In the genomic region with DNA sequence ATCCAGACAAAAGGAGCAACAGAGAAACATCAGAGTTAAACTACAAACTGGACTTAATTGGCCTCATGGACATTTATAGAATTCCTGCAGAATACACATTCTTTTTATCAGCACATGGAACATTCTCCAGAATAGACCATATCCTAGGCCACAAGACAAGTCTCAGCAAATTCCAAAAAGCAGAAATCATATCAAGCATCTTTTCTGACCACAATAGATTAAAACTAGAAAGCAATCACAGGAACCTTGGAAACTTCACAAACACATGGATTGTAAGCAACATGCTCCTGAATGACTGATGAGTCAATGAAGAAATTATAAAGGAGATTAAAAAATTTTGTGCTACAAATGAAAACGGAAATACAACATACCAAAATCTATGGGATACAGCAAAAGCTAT, we compare ENCODE assay signal across 26 cellular contexts.
"Had no signal": no experiment of that assay in that cellular context is flagged by ENCODE, and none has a peak within 500 bp of the region (broad histone marks: within the 10 kb centered on the region; RNA-seq: fewer than 3 reads in every experiment).

No MANE protein-coding gene starts in this region.

- H3K36me3 Mint-ChIP-seq: activated naive CD8-positive, alpha-beta T cell treated with anti-CD3 and anti-CD28 coated beads, Interleukin-2, amount 10 ng/mL, durations not matched to agents 7 days and 5 days; memory B cell; stimulated activated naive B cell treated with anti-CD40 and anti-IgM and Interleukin-4, amounts not matched to agents 10 μg/mL and 1 μg/mL and 100 μg/mL, for 72 hours; type B pancreatic cell had no signal

- H3K27ac ChIP-seq: breast epithelium, coronary artery, epithelial cell of prostate, gastrocnemius medialis, sigmoid colon, testis had no signal

- H3K9me3 Mint-ChIP-seq: endodermal cell, type B pancreatic cell had no signal

- H3K27ac Mint-ChIP-seq: activated naive CD4-positive, alpha-beta T cell treated with anti-CD3 and anti-CD28 coated beads for 36 hours; activated naive CD8-positive, alpha-beta T cell treated with anti-CD3 and anti-CD28 coated beads, Interleukin-2, amount 10 ng/mL, durations not matched to agents 7 days and 5 days; activated T-cell treated with anti-CD3 and anti-CD28 coated beads, Interleukin-2, amount 50 U/mL, for 72 hours; endodermal cell; memory B cell; stimulated activated naive B cell treated with anti-CD40 and anti-IgM and Interleukin-4, amounts not matched to agents 10 μg/mL and 1 μg/mL and 100 μg/mL, for 72 hours; T-helper 17 cell; type B pancreatic cell had no signal

- H3K4me3 ChIP-seq: breast epithelium, coronary artery, gastrocnemius medialis, mucosa of descending colon, sigmoid colon, testis had no signal

- H3K4me3 Mint-ChIP-seq: activated naive CD4-positive, alpha-beta T cell treated with anti-CD3 and anti-CD28 coated beads for 36 hours; activated naive CD8-positive, alpha-beta T cell treated with anti-CD3 and anti-CD28 coated beads, Interleukin-2, amount 10 ng/mL, durations not matched to agents 7 days and 5 days; activated T-cell treated with anti-CD3 and anti-CD28 coated beads, Interleukin-2, amount 50 U/mL, for 72 hours; endodermal cell; memory B cell; stimulated activated naive B cell treated with anti-CD40 and anti-IgM and Interleukin-4, amounts not matched to agents 10 μg/mL and 1 μg/mL and 100 μg/mL, for 72 hours; T-helper 17 cell; type B pancreatic cell had no signal

- H3K4me1 ChIP-seq: breast epithelium, gastrocnemius medialis, sigmoid colon, testis had no signal

- H3K27me3 Mint-ChIP-seq: activated naive CD8-positive, alpha-beta T cell treated with anti-CD3 and anti-CD28 coated beads, Interleukin-2, amount 10 ng/mL, durations not matched to agents 7 days and 5 days; memory B cell; stimulated activated naive B cell treated with anti-CD40 and anti-IgM and Interleukin-4, amounts not matched to agents 10 μg/mL and 1 μg/mL and 100 μg/mL, for 72 hours; T-helper 17 cell; type B pancreatic cell had no signal

- H3K4me1 Mint-ChIP-seq: activated naive CD8-positive, alpha-beta T cell treated with anti-CD3 and anti-CD28 coated beads, Interleukin-2, amount 10 ng/mL, durations not matched to agents 7 days and 5 days; endodermal cell; memory B cell; stimulated activated naive B cell treated with anti-CD40 and anti-IgM and Interleukin-4, amounts not matched to agents 10 μg/mL and 1 μg/mL and 100 μg/mL, for 72 hours; T-helper 17 cell had no signal

- H3K9me3 ChIP-seq: breast epithelium, gastrocnemius medialis, mucosa of descending colon, sigmoid colon, testis had no signal

- H3K36me3 ChIP-seq: breast epithelium, gastrocnemius medialis, sigmoid colon had no signal

- DNase-seq: activated CD4-positive, alpha-beta T cell treated with anti-CD3 and anti-CD28 coated beads for 4 hours; activated CD4-positive, alpha-beta T cell treated with anti-CD3 and anti-CD28 coated beads, Interleukin-2, amount 50 U/mL, for 48 hours; activated CD4-positive, CD25-positive, alpha-beta regulatory T cell; activated effector memory CD4-positive, alpha-beta T cell treated with Interleukin-2 at 50 U/mL for 16 hours; activated naive CD4-positive, alpha-beta T cell treated with anti-CD3 and anti-CD28 coated beads for 36 hours; activated naive CD8-positive, alpha-beta T cell treated with anti-CD3 and anti-CD28 coated beads, Interleukin-2, amount 10 ng/mL, durations not matched to agents 7 days and 5 days; activated T-cell treated with anti-CD3 and anti-CD28 coated beads, Interleukin-2, amount 50 U/mL, for 72 hours; endodermal cell; gastrocnemius medialis; head of caudate nucleus; hypothalamus; left cardiac atrium; mucosa of descending colon; occipital lobe; sigmoid colon; stimulated activated CD4-positive, alpha-beta T cell treated with anti-CD3 and anti-CD28 coated beads, Interleukin-2, amount 100 ng/mL, for 48 hours; stimulated activated CD8-positive, alpha-beta memory T cell treated with anti-CD3 and anti-CD28 coated beads, Interleukin-4, amount 100 ng/mL, for 48 hours; stimulated activated naive B cell treated with anti-CD40 and anti-IgM and Interleukin-4, amounts not matched to agents 10 μg/mL and 1 μg/mL and 100 μg/mL, for 72 hours; T-helper 17 cell; testis had no signal

- ATAC-seq: activated T-cell treated with anti-CD3 and anti-CD28 coated beads, Interleukin-2, amount 50 U/mL, for 72 hours; gastrocnemius medialis; left cardiac atrium; mucosa of descending colon; stimulated activated naive B cell treated with anti-CD40 and anti-IgM and Interleukin-4, amounts not matched to agents 10 μg/mL and 1 μg/mL and 100 μg/mL, for 72 hours; T-helper 17 cell had no signal

- FAIRE-seq: islet of Langerhans had no signal

- H3K27me3 ChIP-seq: breast epithelium, gastrocnemius medialis, sigmoid colon, testis had no signal
